In the genomic region with DNA sequence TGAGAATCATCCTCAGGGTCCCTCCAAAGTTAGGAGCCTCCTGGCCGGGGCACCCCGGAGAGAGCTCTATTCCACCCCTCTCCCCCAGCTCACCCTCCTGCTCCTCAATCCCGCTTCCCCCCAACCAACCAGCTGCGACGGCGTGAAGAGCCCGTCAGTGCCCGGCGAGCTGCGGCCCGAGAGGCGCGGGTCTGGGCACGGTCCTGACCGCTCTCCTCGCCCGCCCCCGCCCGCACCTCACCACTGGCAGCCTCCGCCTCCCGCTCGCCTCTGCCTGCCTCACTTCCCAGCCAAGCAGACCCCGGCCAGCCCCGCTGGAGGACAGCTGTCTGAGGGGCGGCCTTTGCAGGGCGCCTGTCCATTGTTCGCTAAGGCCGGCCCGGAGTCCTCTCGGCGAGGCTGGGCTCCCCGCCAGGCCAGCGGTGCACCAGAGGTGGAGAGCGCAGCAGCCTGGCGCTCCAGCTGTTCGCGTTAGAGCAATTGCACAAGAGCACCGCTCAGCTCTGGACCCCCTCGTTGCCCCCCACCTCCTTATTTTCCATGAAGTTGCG, we compare ENCODE assay signal across 8 cellular contexts. TPM values are rescaled to one million over a fixed set of nuclear protein-coding genes. Genes with fewer than 3 reads are reported as not detected.
A peak's percentile ranks its signal among the peaks of the same experiment; 100 is the strongest.
DNase-seq lines count a peak whose midpoint lies in the region; ATAC-seq lines count a peak whose summit lies in the region.

No MANE protein-coding gene starts in this region.

- H3K27me3 ChIP-seq in ectodermal cell (ENCODE audit: control insufficient read depth, insufficient read depth, low read length, poor library complexity, severe bottlenecking), result peaks cover 28% of the 10 kb centered on the region

- peak; percentile 19 for DNase-seq in NCI-H82 (lab: John Stamatoyannopoulos, UW)
- DNase-seq in NCI-H82 treated with DMSO at 0.1 percent for 48 hours (lab: John Stamatoyannopoulos, UW; ENCODE audit: unreplicated experiment), result no peak
- peak; percentile 57 for DNase-seq in SK-N-DZ (ENCODE audit: low spot score)
- peak; percentile 53 to 62 for DNase-seq in lung microvascular endothelial cell (ENCODE audit: low read depth in 2 of 2)

- no peaks in the 10 kb centered on the region for H3K9me3 ChIP-seq in ectodermal cell (ENCODE audit: control insufficient read depth, low read length)

- H3K4me1 ChIP-seq in ectodermal cell (ENCODE audit: control insufficient read depth, insufficient read depth, low read length), result peaks cover 30% of the 10 kb centered on the region

- no peaks in the 10 kb centered on the region for H3K36me3 ChIP-seq in ectodermal cell (ENCODE audit: control insufficient read depth, insufficient read depth, low read length)

- H3K27ac ChIP-seq in ectodermal cell (ENCODE audit: insufficient read depth, low read depth, low read length, poor library complexity, severe bottlenecking), result no peak overlapping the region
- peak overlapping the region; percentile 92 for H3K27ac ChIP-seq in temporal lobe (ENCODE audit: low read depth, low read length)

- WGBS in ectodermal cell, 2 experiments, result 0 to 1% methylated on average over 38 to 40 of the region's 40 CpGs

- H3K4me3 ChIP-seq in ectodermal cell (ENCODE audit: insufficient read depth, low read depth, low read length), result peak overlapping the region; percentile 82

- ATAC-seq in GM19397 (IDR thresholded peaks at IDR 0.05; ENCODE audit: unreplicated experiment), result no peak
- ATAC-seq in HG03565 (IDR thresholded peaks at IDR 0.05; ENCODE audit: unreplicated experiment), result no peak

RNA-seq across cellular contexts. Expression of gene SOBP, which starts 1.2 kb away (rescaled TPM):
- polyA plus RNA-seq in SK-N-DZ (2014; cell fraction: cytosol; rRNA removed), result 1.8 and 5.2 TPM in 2 replicates
- 3.0 and 4.4 TPM in 2 replicates for polyA plus RNA-seq in SK-N-DZ (2014; cell fraction: nucleus; rRNA removed)
- 15.4 TPM for polyA plus RNA-seq in ectodermal cell (2013, experiment 1 of 4)
- 15.9 TPM for polyA plus RNA-seq in ectodermal cell (2013, experiment 2 of 4)
- polyA plus RNA-seq in ectodermal cell (2013, experiment 3 of 4), result 12.5 TPM
- polyA plus RNA-seq in ectodermal cell (2013, experiment 4 of 4), result 13.2 TPM
- total RNA-seq in lung microvascular endothelial cell (0.20 and 0.65 TPM in 2 replicates), temporal lobe (58.0 TPM)

RNA-seq across cellular contexts. Expression of gene PDSS2, which starts 31.8 kb away (rescaled TPM):
- polyA plus RNA-seq in SK-N-DZ (2014; cell fraction: cytosol; rRNA removed), result 12.3 and 14.3 TPM in 2 replicates
- polyA plus RNA-seq in SK-N-DZ (2014; cell fraction: nucleus; rRNA removed), result 3.4 and 6.2 TPM in 2 replicates
- polyA plus RNA-seq in ectodermal cell (2013, experiment 1 of 4), result 11.5 TPM
- 10.6 TPM for polyA plus RNA-seq in ectodermal cell (2013, experiment 2 of 4)
- polyA plus RNA-seq in ectodermal cell (2013, experiment 3 of 4), result 11.1 TPM
- 11.9 TPM for polyA plus RNA-seq in ectodermal cell (2013, experiment 4 of 4)
- 4.1 and 4.8 TPM in 2 replicates for total RNA-seq in lung microvascular endothelial cell
- 7.9 TPM for total RNA-seq in temporal lobe

Comparison
In these comparisons a context has a peak if more than half of its experiments do, and no peak if none do; other contexts are left out.
1. RNA of gene SOBP, which starts 1.2 kb away (total RNA-seq): 58.0 TPM in temporal lobe (single experiment); 0.20 to 0.65 TPM in lung microvascular endothelial cell; every median in the first group is over 10 times any median in the second.